In genomic region chr17:49572226-49572625, GRCh38 we compare ENCODE assay signal across 1 cellular context.
TF ChIP-seq lines count a peak whose summit lies in the region.

No MANE protein-coding gene starts in this region.

TF ChIP-seq in HepG2, 621 proteins besides CTCF, POLR2A, EP300 and RAD21 (continued from another document):
- TF ChIP-seq ZNF784 (CRISPR knock-in tag; IDR thresholded peaks at IDR 0.05; ENCODE audit: borderline replicate concordance) (no peak), DPF2 (CRISPR knock-in tag; IDR thresholded peaks at IDR 0.05; ENCODE audit: borderline replicate concordance, low read depth) (no peak), POLR2AphosphoS2 (IDR thresholded peaks at IDR 0.05; ENCODE audit: low read depth, low read length) (no peak), SNAI1 (CRISPR knock-in tag; IDR thresholded peaks at IDR 0.05; ENCODE audit: borderline replicate concordance) (no peak), ZNF224 (CRISPR knock-in tag; IDR thresholded peaks at IDR 0.05) (no peak), ZSCAN21 (CRISPR knock-in tag; IDR thresholded peaks at IDR 0.05; ENCODE audit: borderline replicate concordance) (no peak), LCORL (IDR thresholded peaks at IDR 0.05) (no peak), LCORL (CRISPR knock-in tag; IDR thresholded peaks at IDR 0.05) (no peak)
